Comparison of ENCODE assay signal across 6 cellular contexts in the genomic region with DNA sequence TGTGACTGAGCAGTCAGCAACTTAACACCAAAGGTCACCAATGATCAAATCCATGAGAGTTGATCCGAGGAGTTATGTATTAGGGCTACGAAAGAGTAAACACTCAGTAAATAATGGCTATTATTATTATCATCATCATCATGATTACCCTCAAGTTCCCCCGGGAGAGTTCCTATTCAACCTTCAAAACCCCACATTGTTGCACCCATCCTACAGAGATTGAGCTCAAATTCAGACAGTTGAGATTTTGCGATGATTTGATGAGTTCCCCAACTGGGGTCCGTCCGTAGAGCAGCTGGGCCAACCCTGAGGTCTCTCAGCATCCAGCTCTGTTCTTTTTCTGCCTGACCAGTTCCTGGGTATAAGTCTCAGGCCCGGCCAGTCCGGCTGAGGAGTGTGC. TPM values are rescaled to one million over a fixed set of nuclear protein-coding genes. Genes with fewer than 3 reads are reported as not detected.
"Had no signal": no experiment of that assay in that cellular context is flagged by ENCODE, and none has a peak within 500 bp of the region (broad histone marks: within the 10 kb centered on the region; RNA-seq: fewer than 3 reads in every experiment).

No MANE protein-coding gene starts in this region.

RNA-seq across cellular contexts. Expression of a gene that starts 1.4 kb away (rescaled TPM):
- total RNA-seq: H1, H9, HepG2, HT1080, K562 had no signal
- polyA plus RNA-seq: GM23338, H1, HepG2, K562 had no signal

RNA-seq across cellular contexts. Expression of a gene that starts 5.5 kb away (rescaled TPM):
- total RNA-seq: GM23338, H9, HepG2, K562 had no signal
- polyA plus RNA-seq: GM23338, HepG2, K562 had no signal

RNA-seq across cellular contexts. Expression of a gene that starts 6.4 kb away (rescaled TPM):
- total RNA-seq: GM23338, HepG2, K562 had no signal
- polyA plus RNA-seq: HepG2 had no signal

RNA-seq across cellular contexts. Expression of a gene that starts 10.8 kb away (rescaled TPM):
- total RNA-seq: GM23338, H1, H9, HepG2, K562 had no signal
- polyA plus RNA-seq: GM23338, HepG2, K562 had no signal

RNA-seq across cellular contexts. Expression of a gene that starts 14.0 kb away (rescaled TPM):
- total RNA-seq: GM23338, H1, HepG2, HT1080, K562 had no signal
- polyA plus RNA-seq: GM23338, H1, HepG2, K562 had no signal
